ENCODE assay signal across 33 cellular contexts in genomic region chr1:113373644-113374043, GRCh38.
"Had no signal": no experiment of that assay in that cellular context is flagged by ENCODE, and none has a peak within 500 bp of the region (broad histone marks: within the 10 kb centered on the region; RNA-seq: fewer than 3 reads in every experiment).

No MANE protein-coding gene starts in this region.

- ATAC-seq: activated naive CD4-positive, alpha-beta T cell treated with anti-CD3 and anti-CD28 coated beads, Interleukin-2, amount 50 U/mL, for 72 hours; activated naive CD8-positive, alpha-beta T cell treated with anti-CD3 and anti-CD28 coated beads, Interleukin-2, amount 50 U/mL, for 24 hours; activated T-cell treated with anti-CD3 and anti-CD28 coated beads, Interleukin-2, amount 50 U/mL, for 4 hours; activated T-cell treated with anti-CD3 and anti-CD28 coated beads, Interleukin-2, amount 50 U/mL, for 72 hours; activated T-helper 17 cell treated with anti-CD3 and anti-CD28 coated beads, Interleukin-2, amount 50 U/mL, for 72 hours; body of pancreas had no signal

- H3K9me3 ChIP-seq: adrenal gland, ascending aorta, body of pancreas, breast epithelium had no signal

- H3K4me1 ChIP-seq: adrenal gland, body of pancreas, breast epithelium had no signal

- H3K27me3 ChIP-seq: adrenal gland, ascending aorta, body of pancreas, brain microvascular endothelial cell, breast epithelium, cardiac muscle cell had no signal

- FAIRE-seq: astrocyte, bronchial epithelial cell had no signal

- H3K4me3 ChIP-seq: adrenal gland, ascending aorta, body of pancreas, breast epithelium, cardiac muscle cell had no signal

- H3K27ac ChIP-seq: adrenal gland, ascending aorta, body of pancreas, brain microvascular endothelial cell, breast epithelium, cardiac muscle cell had no signal

- H3K36me3 ChIP-seq: adrenal gland, ascending aorta, brain microvascular endothelial cell, breast epithelium, cardiac muscle cell had no signal

- DNase-seq: activated effector memory CD4-positive, alpha-beta T cell treated with anti-CD3 and anti-CD28 coated beads, Interleukin-2, amount 50 U/mL, for 16 hours; activated effector memory CD4-positive, alpha-beta T cell treated with Interleukin-2 at 50 U/mL for 16 hours; activated gamma-delta T cell; activated gamma-delta T cell treated with Interleukin-2 at 50 U/mL for 16 hours; activated naive CD4-positive, alpha-beta T cell; activated naive CD4-positive, alpha-beta T cell treated with anti-CD3 and anti-CD28 coated beads for 36 hours; activated naive CD4-positive, alpha-beta T cell treated with anti-CD3 and anti-CD28 coated beads, Interleukin-2, amount 10 ng/mL, durations not matched to agents 7 days and 5 days; activated naive CD4-positive, alpha-beta T cell treated with anti-CD3 and anti-CD28 coated beads, Interleukin-2, amount 50 U/mL, for 16 hours; activated naive CD4-positive, alpha-beta T cell treated with Interleukin-2 at 50 U/mL for 16 hours; activated naive CD8-positive, alpha-beta T cell treated with anti-CD3 and anti-CD28 coated beads for 36 hours; activated naive CD8-positive, alpha-beta T cell treated with anti-CD3 and anti-CD28 coated beads, Interleukin-2, amount 10 ng/mL, durations not matched to agents 7 days and 5 days; activated naive CD8-positive, alpha-beta T cell treated with anti-CD3 and anti-CD28 coated beads, Interleukin-2, amount 50 U/mL, for 24 hours; activated T-cell treated with anti-CD3 and anti-CD28 coated beads, Interleukin-2, amount 50 U/mL, for 24 hours; activated T-cell treated with anti-CD3 and anti-CD28 coated beads, Interleukin-2, amount 50 U/mL, for 4 hours; activated T-cell treated with anti-CD3 and anti-CD28 coated beads, Interleukin-2, amount 50 U/mL, for 48 hours; activated T-cell treated with anti-CD3 and anti-CD28 coated beads, Interleukin-2, amount 50 U/mL, for 72 hours; adrenal gland; amniotic stem cell; amygdala; anterior cingulate cortex; aorta; body of pancreas; brain microvascular endothelial cell; caudate nucleus; central memory CD4-positive, alpha-beta T cell; cerebellar nuclear complex had no signal
